ENCODE assay signal across 29 cellular contexts in genomic region chr3:62088472-62089104, GRCh38.
"Had no signal": no experiment of that assay in that cellular context is flagged by ENCODE, and none has a peak within 500 bp of the region (broad histone marks: within the 10 kb centered on the region; RNA-seq: fewer than 3 reads in every experiment).

No MANE protein-coding gene starts in this region.

- H3K36me3 ChIP-seq: adrenal gland, colonic mucosa, esophagus squamous epithelium, gastroesophageal sphincter, heart right ventricle had no signal

- FAIRE-seq: endometrium, endothelial cell of umbilical vein had no signal

- H3K27ac ChIP-seq: adrenal gland, body of pancreas, colonic mucosa, epithelial cell of prostate, esophagus squamous epithelium, gastroesophageal sphincter, heart right ventricle had no signal

- H3K4me1 ChIP-seq: adrenal gland, body of pancreas, colonic mucosa, esophagus squamous epithelium had no signal

- H3K4me3 ChIP-seq: adrenal gland, body of pancreas, colonic mucosa, esophagus squamous epithelium, gastroesophageal sphincter, heart right ventricle had no signal

- DNase-seq: activated CD4-positive, alpha-beta memory T cell treated with anti-CD3 and anti-CD28 coated beads for 36 hours; activated CD4-positive, alpha-beta T cell treated with anti-CD3 and anti-CD28 coated beads for 36 hours; activated CD4-positive, alpha-beta T cell treated with anti-CD3 and anti-CD28 coated beads, Interleukin-2, amount 10 ng/mL, durations not matched to agents 24 days and 14 days; activated CD4-positive, CD25-positive, alpha-beta regulatory T cell; activated CD4-positive, CD25-positive, alpha-beta regulatory T cell treated with anti-CD3 and anti-CD28 coated beads, Interleukin-2, amount 50 U/mL, for 72 hours; activated CD8-positive, alpha-beta memory T cell treated with anti-CD3 and anti-CD28 coated beads, Interleukin-2, amount 10 ng/mL, durations not matched to agents 7 days and 5 days; activated CD8-positive, alpha-beta memory T cell treated with anti-CD3 and anti-CD28 coated beads, Interleukin-2, amount 50 U/mL, for 4 hours; activated CD8-positive, alpha-beta T cell treated with anti-CD3 and anti-CD28 coated beads, Interleukin-2, amount 10 ng/mL, durations not matched to agents 7 days and 5 days; activated effector memory CD4-positive, alpha-beta T cell treated with anti-CD3 and anti-CD28 coated beads, Interleukin-2, amount 50 U/mL, for 16 hours; activated naive CD4-positive, alpha-beta T cell treated with anti-CD3 and anti-CD28 coated beads for 36 hours; activated naive CD8-positive, alpha-beta T cell treated with anti-CD3 and anti-CD28 coated beads for 36 hours; activated naive CD8-positive, alpha-beta T cell treated with anti-CD3 and anti-CD28 coated beads, Interleukin-2, amount 50 U/mL, for 24 hours; activated T-cell treated with anti-CD3 and anti-CD28 coated beads, Interleukin-2, amount 50 U/mL, for 1 hour; activated T-cell treated with anti-CD3 and anti-CD28 coated beads, Interleukin-2, amount 50 U/mL, for 48 hours; adrenal gland; amygdala; aorta; body of pancreas; central memory CD4-positive, alpha-beta T cell; cerebellar nuclear complex; colonic mucosa; effector CD8-positive, alpha-beta T cell; esophagus squamous epithelium; heart right ventricle; T-helper 2 cell had no signal

- H3K9me3 ChIP-seq: adrenal gland, body of pancreas, colonic mucosa, esophagus squamous epithelium, gastroesophageal sphincter, heart right ventricle had no signal

- ATAC-seq: activated CD4-positive, alpha-beta T cell treated with anti-CD3 and anti-CD28 coated beads for 36 hours; activated CD8-positive, alpha-beta memory T cell treated with anti-CD3 and anti-CD28 coated beads, Interleukin-2, amount 10 ng/mL, durations not matched to agents 7 days and 5 days; activated CD8-positive, alpha-beta T cell treated with anti-CD3 and anti-CD28 coated beads, Interleukin-2, amount 10 ng/mL, durations not matched to agents 7 days and 5 days; activated naive CD8-positive, alpha-beta T cell treated with anti-CD3 and anti-CD28 coated beads, Interleukin-2, amount 50 U/mL, for 24 hours; body of pancreas; gastroesophageal sphincter; heart right ventricle had no signal

- H3K27me3 ChIP-seq: adrenal gland, body of pancreas, colonic mucosa, esophagus squamous epithelium, gastroesophageal sphincter, heart right ventricle had no signal
